10 cellular contexts compared by ENCODE assay signal in the genomic region with DNA sequence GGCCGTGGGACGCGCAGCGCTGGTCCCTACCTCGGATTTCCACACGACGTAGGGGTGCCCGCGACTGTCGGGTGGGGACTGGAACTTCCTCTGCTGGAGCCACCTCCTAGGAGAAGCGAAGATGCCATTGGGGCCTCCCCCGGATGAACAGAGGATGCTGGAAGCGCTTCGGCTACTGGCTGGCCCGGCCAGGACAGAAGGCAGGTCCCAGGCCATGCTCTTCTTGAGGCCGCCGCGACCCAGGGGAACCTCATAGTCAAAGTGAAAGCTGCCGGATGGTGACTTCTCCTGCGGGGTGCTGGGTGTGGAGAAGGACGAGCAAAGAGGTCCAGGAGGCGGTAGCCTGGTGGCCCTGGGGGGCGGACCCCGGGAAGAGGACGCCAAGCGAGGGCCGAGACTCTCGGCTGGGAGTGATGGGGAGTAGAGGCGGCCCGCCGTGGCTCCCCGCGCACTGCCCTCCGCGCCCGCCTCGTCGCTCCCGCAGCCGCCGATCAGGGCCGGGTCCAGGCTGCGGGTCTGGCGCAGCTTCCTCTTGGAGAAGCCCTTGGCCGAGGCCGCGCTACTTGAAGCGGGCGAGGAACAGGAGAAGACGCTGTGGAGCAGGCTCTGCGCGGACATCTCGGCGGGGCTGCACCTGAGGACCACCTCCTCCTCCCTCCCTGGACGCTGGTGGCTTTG. TPM values are rescaled to one million over a fixed set of nuclear protein-coding genes. Genes with fewer than 3 reads are reported as not detected.
DNase-seq lines count a peak whose midpoint lies in the region; ATAC-seq, FAIRE-seq and TF ChIP-seq lines count a peak whose summit lies in the region.
"Had no signal": no experiment of that assay in that cellular context is flagged by ENCODE, and none has a peak within 500 bp of the region (broad histone marks: within the 10 kb centered on the region; RNA-seq: fewer than 3 reads in every experiment).

No MANE protein-coding gene starts in this region.

- H3K27me3 ChIP-seq in muscle layer of duodenum (ENCODE audit: low read depth, low read length) = no peaks in the 10 kb centered on the region

- peak overlapping the region; percentile 62; the same call in 2 of the 3 replicates for H3K4me2 ChIP-seq in A549

- POLR2A ChIA-PET in A549 (lab: Yijun Ruan, JAX) (no interaction called here), HEK293 (lab: Yijun Ruan, JAX) (no interaction called here)

- H3K36me3 ChIP-seq in HEK293 (ENCODE audit: control insufficient read depth in 2 of 2, insufficient read depth in 1 of 2, low read length in 2 of 2) (no peaks in the 10 kb centered on the region), muscle layer of duodenum (ENCODE audit: control insufficient read depth in 1 of 2, insufficient read depth in 2 of 2, low read length in 2 of 2) (no peaks in the 10 kb centered on the region)
- H3K36me3 ChIP-seq: pancreas had no signal

- CTCF ChIA-PET in A549 (lab: Yijun Ruan, JAX) (interaction anchor here (1.0 kb wide), 1 partner anchor 9 kb away, joined by 5 read pairs; no protein-coding TSS in a partner anchor), HEK293 (lab: Yijun Ruan, JAX) (no interaction called here)

- FAIRE-seq in A549 (lab: Jason Lieb, UNC) = no peak
- FAIRE-seq: pancreas had no signal

- 25% methylated on average over 20 of the region's 55 CpGs for WGBS in A549 (ENCODE audit: missing lambda C conversion rate)

- TF ChIP-seq POLR2A in A549 (IDR thresholded peaks at IDR 0.05; ENCODE audit: low read length) = no peak

- H3K27ac ChIP-seq in A549 (no peak overlapping the region), HEK293 (ENCODE audit: extremely low read depth, low read depth, low read length) (no peak overlapping the region), muscle layer of duodenum (ENCODE audit: low read length) (no peak overlapping the region)
- H3K27ac ChIP-seq: pancreas had no signal

- TF ChIP-seq CTCF in A549 (IDR thresholded peaks at IDR 0.05) = no peak
- TF ChIP-seq CTCF in HEK293 (tag by site-specific recombination; IDR thresholded peaks at IDR 0.05) = no peak
- TF ChIP-seq CTCF in epithelial cell of proximal tubule (conservative IDR thresholded peaks at IDR 0.05; ENCODE audit: low read depth, low read length) = no peak

- TF ChIP-seq EP300 in A549 (IDR thresholded peaks at IDR 0.05) = no peak

- no peak for TF ChIP-seq RAD21 in A549 (conservative IDR thresholded peaks at IDR 0.05 in 1 of 2, IDR thresholded peaks at IDR 0.05 in 1 of 2)

- peak in 1 of 2 experiments; percentile 26; a peak in 2 of 6 replicates for ATAC-seq in A549

- H3K4me3 ChIP-seq in A549 (no peak overlapping the region), HEK293 (ENCODE audit: low read depth, low read length) (peak overlapping the region; percentile 37), epithelial cell of proximal tubule (ENCODE audit: low read depth, low read length) (peak overlapping the region; percentile 71), muscle layer of duodenum (ENCODE audit: low read depth in 1 of 2, low read length in 2 of 2) (peak overlapping the region; percentile 37 to 73)

- no peak for DNase-seq in A549 (ENCODE audit: low read depth in 1 of 2, low spot score in 1 of 2)
- DNase-seq in epithelial cell of proximal tubule (ENCODE audit: low read depth) = no peak
- no peak for DNase-seq in T-helper 2 cell
- no peak for DNase-seq in DMS79 treated with DMSO at 0.1 percent for 48 hours (lab: John Stamatoyannopoulos, UW)
- no peak for DNase-seq in NCI-H1048 (lab: John Stamatoyannopoulos, UW)
- DNase-seq in middle frontal gyrus (ENCODE audit: extremely low spot score, low spot score) = no peak
- DNase-seq: activated naive CD4-positive, alpha-beta T cell treated with anti-CD3 and anti-CD28 coated beads, Interleukin-2, amount 10 ng/mL, durations not matched to agents 7 days and 5 days had no signal

- no peaks in the 10 kb centered on the region for H3K9me3 ChIP-seq in A549
- H3K9me3 ChIP-seq in HEK293 (ENCODE audit: control insufficient read depth, insufficient read depth, low read depth, low read length) = no peaks in the 10 kb centered on the region
- H3K9me3 ChIP-seq in muscle layer of duodenum (ENCODE audit: control insufficient read depth in 1 of 2, low read length in 2 of 2) = no peaks in the 10 kb centered on the region
- H3K9me3 ChIP-seq: pancreas had no signal

- H3K4me1 ChIP-seq in A549 (no peaks in the 10 kb centered on the region), HEK293 (ENCODE audit: control insufficient read depth, insufficient read depth, low read length) (no peaks in the 10 kb centered on the region), muscle layer of duodenum (ENCODE audit: control insufficient read depth in 1 of 2, insufficient read depth in 2 of 2, low read length in 2 of 2) (peaks cover 0 to 3% of the 10 kb centered on the region in 2 donors)
- H3K4me1 ChIP-seq: pancreas had no signal

TF ChIP-seq in A549, 52 proteins besides CTCF, POLR2A, EP300 and RAD21:
- TF ChIP-seq ZNF302 (CRISPR knock-in tag; IDR thresholded peaks at IDR 0.05) = no peak

TF ChIP-seq in HEK293, 187 proteins besides CTCF, POLR2A, EP300 and RAD21:
- no peak for TF ChIP-seq ZNF37A (tag by site-specific recombination; IDR thresholded peaks at IDR 0.05)
- TF ChIP-seq ZEB2 (tag by site-specific recombination; IDR thresholded peaks at IDR 0.05) = no peak
- TF ChIP-seq ZNF155 (tag by site-specific recombination; IDR thresholded peaks at IDR 0.05) = no peak
- TF ChIP-seq GLI4 (tag by site-specific recombination; IDR thresholded peaks at IDR 0.05) = no peak
- TF ChIP-seq ZNF514 (tag by site-specific recombination; IDR thresholded peaks at IDR 0.05) = no peak
- TF ChIP-seq ZNF274 (IDR thresholded peaks at IDR 0.05; ENCODE audit: low read length) = no peak
- TF ChIP-seq ZNF274 (tag by site-specific recombination; IDR thresholded peaks at IDR 0.05; ENCODE audit: borderline replicate concordance) = no peak

RNA-seq across cellular contexts. Expression of gene ARHGAP6, which starts 1.4 kb away (rescaled TPM):
- 0.04 TPM in 1 of 2 replicates, not detected in the other for polyA plus RNA-seq in A549 (2011; rRNA removed)
- 0.01 and 0.03 TPM in 2 replicates for polyA plus RNA-seq in A549 (2012; cell fraction: cytosol; rRNA removed)
- polyA plus RNA-seq in A549 (2012; cell fraction: nucleus; rRNA removed) = 0.10 TPM in 1 of 2 replicates, not detected in the other
- not detected in 3 replicates for polyA plus RNA-seq in A549 (2017; fragmentation: RNase III; extraction: RNeasy Plus Mini Kit Qiagen cat#74134 plus additional on column Dnase treatment)
- not detected in 2 replicates for polyA minus RNA-seq in A549 (2011; rRNA and poly(A)+ RNA removed)
- total RNA-seq in epithelial cell of proximal tubule = 2.0 and 4.9 TPM in 2 replicates
